In genomic region chr6:56890066-56890465, GRCh38 we compare ENCODE assay signal across 22 cellular contexts.
DNase-seq lines count a peak whose midpoint lies in the region; ATAC-seq, FAIRE-seq and TF ChIP-seq lines count a peak whose summit lies in the region.
"Had no signal": no experiment of that assay in that cellular context is flagged by ENCODE, and none has a peak within 500 bp of the region (broad histone marks: within the 10 kb centered on the region; RNA-seq: fewer than 3 reads in every experiment).

No MANE protein-coding gene starts in this region.

- peaks cover 46% of the 10 kb centered on the region for H3K4me1 ChIP-seq in A549
- H3K4me1 ChIP-seq: breast epithelium, left ventricle myocardium inferior had no signal

- TF ChIP-seq EP300 in A549 (IDR thresholded peaks at IDR 0.05), result no peak

- TF ChIP-seq CTCF in A549 (IDR thresholded peaks at IDR 0.05), result no peak
- TF ChIP-seq CTCF in fibroblast of the aortic adventitia (IDR thresholded peaks at IDR 0.05; ENCODE audit: insufficient read depth, low read length), result no peak
- TF ChIP-seq CTCF in RWPE1 (conservative IDR thresholded peaks at IDR 0.05; ENCODE audit: low read depth), result no peak

- FAIRE-seq in A549 (lab: Jason Lieb, UNC) (no peak), GM19239 (lab: Jason Lieb, UNC) (peak; percentile 23)
- FAIRE-seq: G401.6 had no signal

- DNase-seq in A549 (ENCODE audit: low read depth in 1 of 2, low spot score in 1 of 2) (no peak), GM19239 (ENCODE audit: insufficient read length, low spot score) (no peak), amniotic epithelial cell (ENCODE audit: low read depth) (peak; percentile 18), fibroblast of the aortic adventitia (ENCODE audit: low read depth) (peak; percentile 41), RWPE1 (ENCODE audit: low spot score) (no peak)
- DNase-seq in activated effector memory CD4-positive, alpha-beta T cell treated with anti-CD3 and anti-CD28 coated beads, Interleukin-2, amount 50 U/mL, for 16 hours, result no peak
- DNase-seq: activated B cell treated with CpG ODN at 0.5 μM for 24 hours; activated CD4-positive, alpha-beta T cell treated with anti-CD3 and anti-CD28 coated beads, Interleukin-2, amount 50 U/mL, for 4 hours; activated CD8-positive, alpha-beta memory T cell treated with anti-CD3 and anti-CD28 coated beads, Interleukin-2, amount 50 U/mL, for 4 hours; activated effector memory CD4-positive, alpha-beta T cell treated with Interleukin-2 at 50 U/mL for 16 hours; activated naive CD8-positive, alpha-beta T cell treated with anti-CD3 and anti-CD28 coated beads, Interleukin-2, amount 50 U/mL, for 24 hours; cortex of kidney; hippocampal formation; left ventricle myocardium inferior; NCI-H1930; posterior cingulate gyrus; T-helper 9 cell had no signal

- ATAC-seq in A549 (no peak), HG02763 (IDR thresholded peaks at IDR 0.05; ENCODE audit: unreplicated experiment) (no peak), HG02798 (IDR thresholded peaks at IDR 0.05; ENCODE audit: poor library complexity, unreplicated experiment) (no peak)
- ATAC-seq: activated naive CD8-positive, alpha-beta T cell treated with anti-CD3 and anti-CD28 coated beads, Interleukin-2, amount 50 U/mL, for 24 hours had no signal

- POLR2A ChIA-PET in A549 (lab: Yijun Ruan, JAX) (interaction anchor here (1.5 kb wide), 1 partner anchor 27 kb away, joined by 4 read pairs; no protein-coding TSS in a partner anchor), RWPE1 (lab: Yijun Ruan, JAX; ENCODE audit: low non-redundant PET) (no interaction called here)

- H3K4me3 ChIP-seq in A549 (no peak overlapping the region; the same call in 2 of the 3 replicates), fibroblast of the aortic adventitia (ENCODE audit: low read depth, low read length) (no peak overlapping the region)
- H3K4me3 ChIP-seq: breast epithelium, left ventricle myocardium inferior, SK-N-MC had no signal

- no peaks in the 10 kb centered on the region for H3K9me3 ChIP-seq in A549
- H3K9me3 ChIP-seq: breast epithelium, left ventricle myocardium inferior had no signal

- H3K27ac ChIP-seq in A549 (peak overlapping the region; percentile 93 to 98), RWPE1 (no peak overlapping the region)
- H3K27ac ChIP-seq: breast epithelium, left ventricle myocardium inferior, SK-N-MC had no signal

- WGBS in A549 (ENCODE audit: missing lambda C conversion rate), result 16% methylated on average over 3 of the region's 3 CpGs

- CTCF ChIA-PET in A549 (lab: Yijun Ruan, JAX) (interaction anchor here (1.8 to 3.6 kb wide), 2 partner anchors 13 kb away, joined by 4 to 42 read pairs; no protein-coding TSS in a partner anchor), RWPE1 (lab: Yijun Ruan, JAX) (interaction anchor here (1.5 kb wide), 2 partner anchors 13 to 14 kb away, joined by 5 to 7 read pairs; no protein-coding TSS in a partner anchor)

- no peak for TF ChIP-seq RAD21 in A549 (conservative IDR thresholded peaks at IDR 0.05 in 1 of 2, IDR thresholded peaks at IDR 0.05 in 1 of 2)

- TF ChIP-seq POLR2A in A549 (IDR thresholded peaks at IDR 0.05; ENCODE audit: low read length), result no peak

- H3K4me2 ChIP-seq in A549, result peak overlapping the region; percentile 82

TF ChIP-seq in A549, 52 proteins besides CTCF, POLR2A, EP300 and RAD21:
- TF ChIP-seq KDM5A (IDR thresholded peaks at IDR 0.05), result no peak
- no peak for TF ChIP-seq SREBF2 (IDR thresholded peaks at IDR 0.05)
- no peak for TF ChIP-seq FOSB (CRISPR knock-in tag; IDR thresholded peaks at IDR 0.05)
- no peak for TF ChIP-seq EHF (CRISPR knock-in tag; IDR thresholded peaks at IDR 0.05)
- TF ChIP-seq FOXS1 (CRISPR knock-in tag; IDR thresholded peaks at IDR 0.05), result no peak
- TF ChIP-seq TP53 (CRISPR knock-in tag; IDR thresholded peaks at IDR 0.05), result no peak
- TF ChIP-seq CHD2 (IDR thresholded peaks at IDR 0.05; ENCODE audit: low read length, partially characterized antibody), result no peak
- no peak for TF ChIP-seq E2F6 (IDR thresholded peaks at IDR 0.05; ENCODE audit: borderline replicate concordance, low read depth)
- no peak for TF ChIP-seq EHMT2 (IDR thresholded peaks at IDR 0.05; ENCODE audit: low read depth)
- no peak for TF ChIP-seq HDAC2 (IDR thresholded peaks at IDR 0.05)

Comparison
In these comparisons a context has a peak if more than half of its experiments do, and no peak if none do; other contexts are left out.
1. DNase-seq: peak in amniotic epithelial cell (single experiment) and fibroblast of the aortic adventitia (single experiment); none in A549 (0 of 2), GM19239 (single experiment), activated effector memory CD4-positive, alpha-beta T cell treated with anti-CD3 and anti-CD28 coated beads, Interleukin-2, amount 50 U/mL, for 16 hours (single experiment) and RWPE1 (single experiment).